Comparison of ENCODE assay signal across 11 cellular contexts in the genomic region with DNA sequence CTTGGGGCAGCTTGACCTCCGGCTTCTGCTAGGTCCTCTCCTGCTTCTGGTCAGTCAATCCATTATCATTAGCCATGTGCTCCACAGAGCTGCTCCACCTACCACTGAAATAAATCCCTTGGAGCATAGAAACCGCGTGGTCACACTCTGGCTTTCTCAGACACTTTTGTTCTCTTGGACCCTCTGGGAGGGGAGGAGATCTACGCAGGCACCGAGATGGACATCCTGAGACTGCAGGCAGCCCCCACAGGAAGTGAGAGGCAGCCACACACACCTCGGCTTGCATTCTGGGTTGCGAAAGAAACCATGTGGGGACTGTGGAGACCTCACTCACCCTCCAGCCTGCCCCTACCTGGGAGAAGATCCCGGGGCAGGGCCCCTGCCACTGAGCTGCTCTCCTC.
DNase-seq lines count a peak whose midpoint lies in the region; ATAC-seq and TF ChIP-seq lines count a peak whose summit lies in the region.
"Had no signal": no experiment of that assay in that cellular context is flagged by ENCODE, and none has a peak within 500 bp of the region (broad histone marks: within the 10 kb centered on the region; RNA-seq: fewer than 3 reads in every experiment).

No MANE protein-coding gene starts in this region.

- no peak for TF ChIP-seq CTCF in WTC11 (IDR thresholded peaks at IDR 0.05)
- no peak for TF ChIP-seq CTCF in endodermal cell (conservative IDR thresholded peaks at IDR 0.05)

- H3K4me3 ChIP-seq in endodermal cell (ENCODE audit: low read length), result no peak overlapping the region

- peaks cover 4% of the 10 kb centered on the region for H3K4me1 ChIP-seq in endodermal cell (ENCODE audit: control insufficient read depth, insufficient read depth, low read length)

- POLR2A ChIA-PET in WTC11 (lab: Charles Lee), result no interaction called here

- no peaks in the 10 kb centered on the region for H3K36me3 Mint-ChIP-seq in WTC11
- H3K36me3 Mint-ChIP-seq in endodermal cell (ENCODE audit: low read depth), result no peaks in the 10 kb centered on the region

- H3K4me3 Mint-ChIP-seq in WTC11 (no peak overlapping the region), endodermal cell (no peak overlapping the region)

- ATAC-seq in WTC11 (peak; percentile 39), GM18519 (IDR thresholded peaks at IDR 0.05; ENCODE audit: low FRiP score, unreplicated experiment) (no peak), GM18517 (IDR thresholded peaks at IDR 0.05; ENCODE audit: unreplicated experiment) (no peak), GM21390 (IDR thresholded peaks at IDR 0.05; ENCODE audit: unreplicated experiment) (no peak)

- H3K27me3 ChIP-seq in endodermal cell (ENCODE audit: control insufficient read depth, insufficient read depth, low read length, poor library complexity, severe bottlenecking), result no peaks in the 10 kb centered on the region

- no peak overlapping the region for H3K9ac ChIP-seq in endodermal cell (ENCODE audit: extremely low read depth, low read length, poor library complexity, severe bottlenecking)

- H3K27me3 Mint-ChIP-seq in WTC11 (ENCODE audit: low read depth) (no peaks in the 10 kb centered on the region), endodermal cell (ENCODE audit: insufficient read depth) (no peaks in the 10 kb centered on the region)

- peaks cover 19% of the 10 kb centered on the region for H3K4me1 Mint-ChIP-seq in WTC11
- H3K4me1 Mint-ChIP-seq in endodermal cell, result peaks cover 7% of the 10 kb centered on the region

- WGBS in endodermal cell (ENCODE audit: insufficient coverage in 1 of 2, insufficient read length in 1 of 2), 2 experiments, result 92% methylated on average over 2 to 8 of the region's 8 CpGs

- no peaks in the 10 kb centered on the region for H3K9me3 ChIP-seq in endodermal cell (ENCODE audit: control insufficient read depth, low read length)

- no peaks in the 10 kb centered on the region for H3K36me3 ChIP-seq in endodermal cell (ENCODE audit: control insufficient read depth, insufficient read depth, low read length)

- in situ Hi-C loops in ACHN (cut with HindIII; ENCODE audit: low pct_ligation_motif_present, low pct_unique_long_range_greater_than_20kb, low sequenced_read_pairs), result no loop called here

- DNase-seq in stimulated activated CD4-positive, alpha-beta T cell treated with anti-CD3 and anti-CD28 coated beads, Interleukin-4, amount 100 ng/mL, for 24 hours, result peak; percentile 47
- no peak for DNase-seq in stimulated activated CD4-positive, alpha-beta T cell treated with anti-CD3 and anti-CD28 coated beads, Interleukin-2, amount 100 ng/mL, for 48 hours
- DNase-seq in WTC11 (ENCODE audit: low spot score), result no peak
- DNase-seq in endodermal cell, result no peak
- DNase-seq in ACHN, result no peak
- DNase-seq: DMS53, GOT3, SHP77 treated with DMSO at 0.1 percent for 48 hours had no signal

- CTCF ChIA-PET in WTC11 (lab: Charles Lee), result interaction anchor here (1.5 kb wide), 1 partner anchor 10 kb away, joined by 3 read pairs; no protein-coding TSS in a partner anchor

- H3K9me3 Mint-ChIP-seq in WTC11 (no peaks in the 10 kb centered on the region), endodermal cell (no peaks in the 10 kb centered on the region)

- H3K27ac Mint-ChIP-seq in WTC11 (no peak overlapping the region; the same call in 1 of the 2 replicates), endodermal cell (no peak overlapping the region)

- peak overlapping the region; percentile 45 for H3K27ac ChIP-seq in endodermal cell (ENCODE audit: low read depth, low read length)

TF ChIP-seq in WTC11, 78 proteins besides CTCF, POLR2A, EP300 and RAD21:
- TF ChIP-seq, protein P1, sequence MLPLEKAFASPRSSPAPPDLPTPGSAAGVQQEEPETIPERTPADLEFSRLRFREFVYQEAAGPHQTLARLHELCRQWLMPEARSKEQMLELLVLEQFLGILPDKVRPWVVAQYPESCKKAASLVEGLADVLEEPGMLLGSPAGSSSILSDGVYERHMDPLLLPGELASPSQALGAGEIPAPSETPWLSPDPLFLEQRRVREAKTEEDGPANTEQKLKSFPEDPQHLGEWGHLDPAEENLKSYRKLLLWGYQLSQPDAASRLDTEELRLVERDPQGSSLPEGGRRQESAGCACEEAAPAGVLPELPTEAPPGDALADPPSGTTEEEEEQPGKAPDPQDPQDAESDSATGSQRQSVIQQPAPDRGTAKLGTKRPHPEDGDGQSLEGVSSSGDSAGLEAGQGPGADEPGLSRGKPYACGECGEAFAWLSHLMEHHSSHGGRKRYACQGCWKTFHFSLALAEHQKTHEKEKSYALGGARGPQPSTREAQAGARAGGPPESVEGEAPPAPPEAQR (CRISPR knock-in tag; IDR thresholded peaks at IDR 0.05), result no peak
- TF ChIP-seq, protein P2, sequence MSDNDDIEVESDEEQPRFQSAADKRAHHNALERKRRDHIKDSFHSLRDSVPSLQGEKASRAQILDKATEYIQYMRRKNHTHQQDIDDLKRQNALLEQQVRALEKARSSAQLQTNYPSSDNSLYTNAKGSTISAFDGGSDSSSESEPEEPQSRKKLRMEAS (CRISPR knock-in tag; IDR thresholded peaks at IDR 0.05), result no peak
- TF ChIP-seq, protein P3, sequence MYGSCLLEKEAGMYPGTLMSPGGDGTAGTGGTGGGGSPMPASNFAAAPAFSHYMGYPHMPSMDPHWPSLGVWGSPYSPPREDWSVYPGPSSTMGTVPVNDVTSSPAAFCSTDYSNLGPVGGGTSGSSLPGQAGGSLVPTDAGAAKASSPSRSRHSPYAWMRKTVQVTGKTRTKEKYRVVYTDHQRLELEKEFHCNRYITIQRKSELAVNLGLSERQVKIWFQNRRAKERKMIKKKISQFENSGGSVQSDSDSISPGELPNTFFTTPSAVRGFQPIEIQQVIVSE (CRISPR knock-in tag; IDR thresholded peaks at IDR 0.05; ENCODE audit: borderline replicate concordance), result no peak
- TF ChIP-seq, protein P4, sequence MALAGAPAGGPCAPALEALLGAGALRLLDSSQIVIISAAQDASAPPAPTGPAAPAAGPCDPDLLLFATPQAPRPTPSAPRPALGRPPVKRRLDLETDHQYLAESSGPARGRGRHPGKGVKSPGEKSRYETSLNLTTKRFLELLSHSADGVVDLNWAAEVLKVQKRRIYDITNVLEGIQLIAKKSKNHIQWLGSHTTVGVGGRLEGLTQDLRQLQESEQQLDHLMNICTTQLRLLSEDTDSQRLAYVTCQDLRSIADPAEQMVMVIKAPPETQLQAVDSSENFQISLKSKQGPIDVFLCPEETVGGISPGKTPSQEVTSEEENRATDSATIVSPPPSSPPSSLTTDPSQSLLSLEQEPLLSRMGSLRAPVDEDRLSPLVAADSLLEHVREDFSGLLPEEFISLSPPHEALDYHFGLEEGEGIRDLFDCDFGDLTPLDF (CRISPR knock-in tag; IDR thresholded peaks at IDR 0.05), result no peak
- TF ChIP-seq, protein P5, sequence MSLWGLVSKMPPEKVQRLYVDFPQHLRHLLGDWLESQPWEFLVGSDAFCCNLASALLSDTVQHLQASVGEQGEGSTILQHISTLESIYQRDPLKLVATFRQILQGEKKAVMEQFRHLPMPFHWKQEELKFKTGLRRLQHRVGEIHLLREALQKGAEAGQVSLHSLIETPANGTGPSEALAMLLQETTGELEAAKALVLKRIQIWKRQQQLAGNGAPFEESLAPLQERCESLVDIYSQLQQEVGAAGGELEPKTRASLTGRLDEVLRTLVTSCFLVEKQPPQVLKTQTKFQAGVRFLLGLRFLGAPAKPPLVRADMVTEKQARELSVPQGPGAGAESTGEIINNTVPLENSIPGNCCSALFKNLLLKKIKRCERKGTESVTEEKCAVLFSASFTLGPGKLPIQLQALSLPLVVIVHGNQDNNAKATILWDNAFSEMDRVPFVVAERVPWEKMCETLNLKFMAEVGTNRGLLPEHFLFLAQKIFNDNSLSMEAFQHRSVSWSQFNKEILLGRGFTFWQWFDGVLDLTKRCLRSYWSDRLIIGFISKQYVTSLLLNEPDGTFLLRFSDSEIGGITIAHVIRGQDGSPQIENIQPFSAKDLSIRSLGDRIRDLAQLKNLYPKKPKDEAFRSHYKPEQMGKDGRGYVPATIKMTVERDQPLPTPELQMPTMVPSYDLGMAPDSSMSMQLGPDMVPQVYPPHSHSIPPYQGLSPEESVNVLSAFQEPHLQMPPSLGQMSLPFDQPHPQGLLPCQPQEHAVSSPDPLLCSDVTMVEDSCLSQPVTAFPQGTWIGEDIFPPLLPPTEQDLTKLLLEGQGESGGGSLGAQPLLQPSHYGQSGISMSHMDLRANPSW (CRISPR knock-in tag; conservative IDR thresholded peaks at IDR 0.05; ENCODE audit: low read depth), result no peak
